ENCODE assay signal across 8 cellular contexts in genomic region chr2:96267159-96267971, GRCh38. TPM values are rescaled to one million over a fixed set of nuclear protein-coding genes. Genes with fewer than 3 reads are reported as not detected.
DNase-seq lines count a peak whose midpoint lies in the region; ATAC-seq and TF ChIP-seq lines count a peak whose summit lies in the region.

No MANE protein-coding gene starts in this region.

- no peaks in the 10 kb centered on the region for H3K9me3 Mint-ChIP-seq in WTC11

- TF ChIP-seq CTCF in GM06990 (IDR thresholded peaks at IDR 0.05; ENCODE audit: insufficient read depth, low read length, poor library complexity, severe bottlenecking) (peak; percentile 42), LNCaP clone FGC (IDR thresholded peaks at IDR 0.05; ENCODE audit: control insufficient read depth, extremely low read depth, insufficient read depth) (peak; percentile 52), WTC11 (IDR thresholded peaks at IDR 0.05) (no peak), neural cell (IDR thresholded peaks at IDR 0.05; ENCODE audit: poor library complexity, severe bottlenecking) (peak; percentile 55)

- H3K27ac Mint-ChIP-seq in WTC11: peak overlapping the region; percentile 68; the same call in 1 of the 2 replicates

- peak; percentile 62 for TF ChIP-seq RAD21 in neural cell (conservative IDR thresholded peaks at IDR 0.05)

- TF ChIP-seq EP300 in neural cell (conservative IDR thresholded peaks at IDR 0.05; ENCODE audit: poor library complexity, severe bottlenecking): no peak

- no peaks in the 10 kb centered on the region for H3F3A ChIP-seq in neural cell (ENCODE audit: insufficient read depth, low read length, poor library complexity, severe bottlenecking)

- peaks cover 26% of the 10 kb centered on the region in 2 donors for H3K4me1 ChIP-seq in duodenal mucosa (ENCODE audit: control insufficient read depth in 1 of 2, insufficient read depth in 2 of 2, low read length in 2 of 2)

- H3K27me3 Mint-ChIP-seq in WTC11 (ENCODE audit: low read depth): no peaks in the 10 kb centered on the region

- H3K36me3 Mint-ChIP-seq in WTC11: peaks cover 37% of the 10 kb centered on the region

- H3K27ac ChIP-seq in duodenal mucosa (ENCODE audit: low read depth, low read length) (no peak overlapping the region), neural cell (ENCODE audit: low read length) (no peak overlapping the region)

- H3K4me2 ChIP-seq in neural cell (ENCODE audit: low read length): peak overlapping the region; percentile 65

- H4K20me1 ChIP-seq in neural cell (ENCODE audit: insufficient read depth): no peaks in the 10 kb centered on the region

- DNase-seq in GM06990 (ENCODE audit: extremely low read depth, insufficient read length) (no peak), LNCaP clone FGC (ENCODE audit: low read depth) (no peak), WTC11 (ENCODE audit: low spot score) (peak; percentile 64), hippocampal formation (lab: John Stamatoyannopoulos, UW) (no peak), middle frontal gyrus (ENCODE audit: extremely low spot score, low spot score) (no peak)

- H3K9me3 ChIP-seq in duodenal mucosa (ENCODE audit: control insufficient read depth in 1 of 2, low read length in 2 of 2): no peaks in the 10 kb centered on the region
- no peaks in the 10 kb centered on the region for H3K9me3 ChIP-seq in neural cell (ENCODE audit: low read length)

- CTCF ChIA-PET in WTC11 (lab: Charles Lee): interaction anchor here (0.6 to 1.8 kb wide), 15 partner anchors 17 to 1394 kb away, joined by 3 to 10 read pairs (median 6); partner anchors contain the start of genes ASTL and SNRNP200

- no peak overlapping the region for H2AFZ ChIP-seq in neural cell (ENCODE audit: low read depth, low read length)

- H3K4me3 Mint-ChIP-seq in WTC11: peak overlapping the region; percentile 100

- peaks cover 26% of the 10 kb centered on the region for H3K36me3 ChIP-seq in GM06990 (ENCODE audit: control insufficient read depth, insufficient read depth, low read length)
- peaks cover 23 to 46% of the 10 kb centered on the region in 2 donors for H3K36me3 ChIP-seq in duodenal mucosa (ENCODE audit: control insufficient read depth in 1 of 2, insufficient read depth in 2 of 2, low read length in 2 of 2)
- no peaks in the 10 kb centered on the region for H3K36me3 ChIP-seq in neural cell (ENCODE audit: insufficient read depth, low read length)

- peak; percentile 10; the same call in 1 of the 2 replicates for ATAC-seq in WTC11
- no peak for ATAC-seq in GM18867 (IDR thresholded peaks at IDR 0.05; ENCODE audit: unreplicated experiment)

- peaks cover 16% of the 10 kb centered on the region for H3K4me1 Mint-ChIP-seq in WTC11

- H3K9me2 ChIP-seq in neural cell (ENCODE audit: insufficient read depth, low read length): no peaks in the 10 kb centered on the region

- POLR2A ChIA-PET in WTC11 (lab: Charles Lee): interaction anchor here (0.7 kb wide), 2 partner anchors 12 to 59 kb away, joined by 3 to 8 read pairs; partner anchors contain the start of gene STARD7

- H3K27me3 ChIP-seq in GM06990 (replicated peaks; ENCODE audit: control insufficient read depth, insufficient read depth, low read length) (no peaks in the 10 kb centered on the region), duodenal mucosa (ENCODE audit: control insufficient read depth in 1 of 2, insufficient read depth in 2 of 2, low read length in 2 of 2) (no peaks in the 10 kb centered on the region), neural cell (ENCODE audit: insufficient read depth, low read depth, low read length) (no peaks in the 10 kb centered on the region)

- H3K4me3 ChIP-seq in GM06990 (replicated peaks; ENCODE audit: low read depth, low read length) (peak overlapping the region; percentile 74), LNCaP clone FGC (ENCODE audit: low read depth, low read length) (peak overlapping the region; percentile 98), duodenal mucosa (ENCODE audit: low read depth in 1 of 2, low read length in 2 of 2) (peak overlapping the region; percentile 84 to 100), neural cell (ENCODE audit: low read length) (peak overlapping the region; percentile 98)

- peaks cover 26% of the 10 kb centered on the region for H3K79me2 ChIP-seq in neural cell (replicated peaks; ENCODE audit: insufficient read depth, low read length)

- H3K9ac ChIP-seq in duodenal mucosa (ENCODE audit: low read depth in 1 of 2, low read length in 2 of 2) (peak overlapping the region; percentile 18 to 94), neural cell (ENCODE audit: low read length) (peak overlapping the region; percentile 93)

TF ChIP-seq in WTC11, 78 proteins besides CTCF, POLR2A, EP300 and RAD21:
- peak; percentile 28; the same call in 1 of the 2 replicates for TF ChIP-seq GABPB1 (CRISPR knock-in tag; IDR thresholded peaks at IDR 0.05)
- no peak for TF ChIP-seq CREM (CRISPR knock-in tag; IDR thresholded peaks at IDR 0.05)

TF ChIP-seq in neural cell, 6 proteins besides CTCF, POLR2A, EP300 and RAD21:
- TF ChIP-seq SMC3 (conservative IDR thresholded peaks at IDR 0.05; ENCODE audit: poor library complexity) (no peak), TAF1 (IDR thresholded peaks at IDR 0.05; ENCODE audit: low read depth) (no peak), POLR2AphosphoS5 (IDR thresholded peaks at IDR 0.05) (no peak), REST (IDR thresholded peaks at IDR 0.05; ENCODE audit: borderline replicate concordance) (no peak), EZH2 (IDR thresholded peaks at IDR 0.05; ENCODE audit: borderline replicate concordance, insufficient read depth, low read length, poor library complexity, severe bottlenecking) (no peak), MXI1 (conservative IDR thresholded peaks at IDR 0.05; ENCODE audit: poor library complexity, severe bottlenecking) (no peak)

RNA-seq across cellular contexts. Expression of gene CIAO1, which starts 1.3 kb away (rescaled TPM):
- 71.9 to 82.8 TPM (median 72.0 TPM) in 3 replicates for total RNA-seq in WTC11 (2021)
- 182 and 188 TPM in 2 replicates for polyA plus RNA-seq in neural cell
- 149 and 164 TPM in 2 replicates for polyA minus RNA-seq in neural cell

RNA-seq across cellular contexts. Expression of gene TMEM127, which starts 1.6 kb away (rescaled TPM):
- total RNA-seq in WTC11 (2021): 22.9 to 25.6 TPM (median 24.7 TPM) in 3 replicates
- 19.1 and 21.4 TPM in 2 replicates for polyA plus RNA-seq in neural cell
- polyA minus RNA-seq in neural cell: 28.5 and 31.6 TPM in 2 replicates

RNA-seq across cellular contexts. Expression of gene SNRNP200, which starts 38.0 kb away (rescaled TPM):
- 194 to 226 TPM (median 201 TPM) in 3 replicates for total RNA-seq in WTC11 (2021)
- 70.4 and 75.7 TPM in 2 replicates for polyA plus RNA-seq in neural cell
- 78.9 and 83.5 TPM in 2 replicates for polyA minus RNA-seq in neural cell

RNA-seq across cellular contexts. Expression of gene ITPRIPL1, which starts 57.8 kb away (rescaled TPM):
- total RNA-seq in WTC11 (2021): 11.7 to 17.3 TPM (median 13.7 TPM) in 3 replicates
- not detected in 2 replicates for polyA plus RNA-seq in neural cell
- polyA minus RNA-seq in neural cell: not detected in 2 replicates

RNA-seq across cellular contexts. Expression of gene STARD7, which starts 58.7 kb away (rescaled TPM):
- total RNA-seq in WTC11 (2021): 199 to 217 TPM (median 201 TPM) in 3 replicates
- polyA plus RNA-seq in neural cell: 155 and 160 TPM in 2 replicates
- polyA minus RNA-seq in neural cell: 146 and 158 TPM in 2 replicates
